In the genomic region with DNA sequence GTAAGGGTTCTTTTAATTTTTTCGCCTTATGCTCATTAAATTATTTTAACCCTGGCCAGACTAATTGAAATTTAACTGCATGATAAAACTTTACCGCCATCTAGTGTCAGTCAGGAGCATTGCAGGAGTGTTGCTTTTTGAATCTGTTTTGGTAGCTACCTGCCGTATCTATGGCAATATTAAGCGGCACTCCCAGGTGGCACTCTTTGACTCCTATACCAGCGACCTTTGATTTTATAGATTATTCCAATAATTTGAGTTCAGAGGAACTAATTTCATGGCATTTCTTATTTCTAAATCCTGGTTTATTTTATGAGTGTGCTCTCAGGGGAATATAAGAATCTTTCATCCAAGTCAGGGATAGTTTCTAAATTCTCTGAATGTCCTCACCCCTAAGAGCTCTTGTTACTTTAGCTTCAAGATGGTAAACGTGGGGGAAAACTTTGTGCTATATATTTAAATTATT, we compare ENCODE assay signal across 8 cellular contexts.
DNase-seq lines count a peak whose midpoint lies in the region; ATAC-seq and TF ChIP-seq lines count a peak whose summit lies in the region.

No MANE protein-coding gene starts in this region.

- WGBS in psoas muscle, 3 donors = 1 to 4% (median 3%) methylated on average over 6 of the region's 6 CpGs

- TF ChIP-seq CTCF in foreskin keratinocyte (conservative IDR thresholded peaks at IDR 0.05) (peak; percentile 99), psoas muscle (IDR thresholded peaks at IDR 0.05) (peak; percentile 99)

- no peaks in the 10 kb centered on the region for H3K9me3 Mint-ChIP-seq in activated CD8-positive, alpha-beta memory T cell treated with anti-CD3 and anti-CD28 coated beads, Interleukin-2, amount 10 ng/mL, durations not matched to agents 7 days and 5 days (ENCODE audit: low read depth)

- H3K4me1 Mint-ChIP-seq in activated CD8-positive, alpha-beta memory T cell treated with anti-CD3 and anti-CD28 coated beads, Interleukin-2, amount 10 ng/mL, durations not matched to agents 7 days and 5 days = peaks cover 23% of the 10 kb centered on the region

- H3K4me1 ChIP-seq in foreskin keratinocyte (peaks cover 17% of the 10 kb centered on the region), psoas muscle (peaks cover 3% of the 10 kb centered on the region)

- no peaks in the 10 kb centered on the region for H3K36me3 ChIP-seq in psoas muscle (ENCODE audit: insufficient read depth in 1 of 2, low read depth in 1 of 2)

- peak; percentile 63 for ATAC-seq in activated CD8-positive, alpha-beta memory T cell treated with anti-CD3 and anti-CD28 coated beads, Interleukin-2, amount 10 ng/mL, durations not matched to agents 7 days and 5 days
- ATAC-seq in HG03095 (IDR thresholded peaks at IDR 0.05; ENCODE audit: unreplicated experiment) = peak; percentile 39
- peak; percentile 60 for ATAC-seq in foreskin keratinocyte
- ATAC-seq in psoas muscle = peak in 3 of 4 donors; percentile 49 to 78 (median 62)

- CTCF ChIA-PET in activated CD8-positive, alpha-beta memory T cell treated with anti-CD3 and anti-CD28 coated beads, Interleukin-2, amount 10 ng/mL, durations not matched to agents 7 days and 5 days (lab: Charles Lee) = interaction anchor here (0.8 to 6.4 kb wide), 40 partner anchors 9 to 1104 kb away, joined by 3 to 106 read pairs (median 5); partner anchors contain the start of genes NRBF2 and REEP3

- no peak overlapping the region for H3K27ac Mint-ChIP-seq in activated CD8-positive, alpha-beta memory T cell treated with anti-CD3 and anti-CD28 coated beads, Interleukin-2, amount 10 ng/mL, durations not matched to agents 7 days and 5 days

- H3K9me3 ChIP-seq in psoas muscle = no peaks in the 10 kb centered on the region

- H3K4me3 Mint-ChIP-seq in activated CD8-positive, alpha-beta memory T cell treated with anti-CD3 and anti-CD28 coated beads, Interleukin-2, amount 10 ng/mL, durations not matched to agents 7 days and 5 days = no peak overlapping the region

- H3K36me3 Mint-ChIP-seq in activated CD8-positive, alpha-beta memory T cell treated with anti-CD3 and anti-CD28 coated beads, Interleukin-2, amount 10 ng/mL, durations not matched to agents 7 days and 5 days = no peaks in the 10 kb centered on the region

- H3K27me3 ChIP-seq in foreskin keratinocyte (peaks cover 5% of the 10 kb centered on the region), psoas muscle (ENCODE audit: insufficient read depth in 3 of 3, low read length in 2 of 3) (no peaks in the 10 kb centered on the region)

- intact Hi-C loops in psoas muscle (cut with DNase I) = loop anchor here in 1 of 2 donors (10.0 kb wide), 1 partner anchor 715 kb away; no protein-coding TSS in a partner anchor

- H3K27me3 Mint-ChIP-seq in activated CD8-positive, alpha-beta memory T cell treated with anti-CD3 and anti-CD28 coated beads, Interleukin-2, amount 10 ng/mL, durations not matched to agents 7 days and 5 days = peaks cover 8% of the 10 kb centered on the region

- H3K27ac ChIP-seq in foreskin keratinocyte (no peak overlapping the region), psoas muscle (no peak overlapping the region)

- H3K4me3 ChIP-seq in psoas muscle = no peak overlapping the region

- DNase-seq in activated CD8-positive, alpha-beta memory T cell treated with anti-CD3 and anti-CD28 coated beads, Interleukin-2, amount 10 ng/mL, durations not matched to agents 7 days and 5 days = peak; percentile 64
- no peak for DNase-seq in activated CD8-positive, alpha-beta memory T cell treated with anti-CD3 and anti-CD28 coated beads, Interleukin-2, amount 50 U/mL, for 48 hours
- DNase-seq in NCI-H345 (lab: John Stamatoyannopoulos, UW) (peak; percentile 51), foreskin keratinocyte (peak in 1 of 2 donors; percentile 47), psoas muscle (no peak), hepatic stellate cell (ENCODE audit: low spot score) (no peak)
- DNase-seq in activated CD8-positive, alpha-beta memory T cell treated with anti-CD3 and anti-CD28 coated beads, Interleukin-2, amount 50 U/mL, for 24 hours (ENCODE audit: extremely low read depth) = peak; percentile 15

Comparison
In these comparisons a context has a peak if more than half of its experiments do, and no peak if none do; other contexts are left out.
1. DNase-seq: peak in activated CD8-positive, alpha-beta memory T cell treated with anti-CD3 and anti-CD28 coated beads, Interleukin-2, amount 10 ng/mL, durations not matched to agents 7 days and 5 days (single experiment), NCI-H345 (single experiment) and activated CD8-positive, alpha-beta memory T cell treated with anti-CD3 and anti-CD28 coated beads, Interleukin-2, amount 50 U/mL, for 24 hours (single experiment); none in activated CD8-positive, alpha-beta memory T cell treated with anti-CD3 and anti-CD28 coated beads, Interleukin-2, amount 50 U/mL, for 48 hours (single experiment), psoas muscle (0 of 2) and hepatic stellate cell (single experiment).
2. Peak in every context shown above with its lines, with median percentiles within 50 percentile points of each other: ATAC-seq.